Comparison of ENCODE assay signal across 23 cellular contexts in genomic region chr15:29623240-29623639, GRCh38.
"Had no signal": no experiment of that assay in that cellular context is flagged by ENCODE, and none has a peak within 500 bp of the region (broad histone marks: within the 10 kb centered on the region; RNA-seq: fewer than 3 reads in every experiment).

No MANE protein-coding gene starts in this region.

- ATAC-seq: activated naive CD8-positive, alpha-beta T cell treated with anti-CD3 and anti-CD28 coated beads, Interleukin-2, amount 50 U/mL, for 24 hours; activated T-cell treated with anti-CD3 and anti-CD28 coated beads, Interleukin-2, amount 50 U/mL, for 72 hours; body of pancreas; gastroesophageal sphincter; left cardiac atrium; upper lobe of right lung had no signal

- H3K27me3 Mint-ChIP-seq: activated naive CD8-positive, alpha-beta T cell treated with anti-CD3 and anti-CD28 coated beads, Interleukin-2, amount 50 U/mL, for 24 hours had no signal

- H3K27ac ChIP-seq: body of pancreas, esophagus squamous epithelium, gastroesophageal sphincter, thoracic aorta, upper lobe of right lung had no signal

- H3K4me3 Mint-ChIP-seq: activated CD4-positive, alpha-beta memory T cell treated with anti-CD3 and anti-CD28 coated beads for 36 hours; activated naive CD8-positive, alpha-beta T cell treated with anti-CD3 and anti-CD28 coated beads, Interleukin-2, amount 50 U/mL, for 24 hours; activated T-cell treated with anti-CD3 and anti-CD28 coated beads, Interleukin-2, amount 50 U/mL, for 72 hours; memory B cell; neural crest cell had no signal

- DNase-seq: activated CD4-positive, alpha-beta memory T cell treated with anti-CD3 and anti-CD28 coated beads for 36 hours; activated CD4-positive, alpha-beta T cell treated with anti-CD3 and anti-CD28 coated beads for 4 hours; activated CD4-positive, CD25-positive, alpha-beta regulatory T cell; activated effector memory CD4-positive, alpha-beta T cell treated with anti-CD3 and anti-CD28 coated beads, Interleukin-2, amount 50 U/mL, for 16 hours; activated naive CD4-positive, alpha-beta T cell treated with anti-CD3 and anti-CD28 coated beads, Interleukin-2, amount 50 U/mL, for 16 hours; activated naive CD8-positive, alpha-beta T cell treated with anti-CD3 and anti-CD28 coated beads, Interleukin-2, amount 50 U/mL, for 24 hours; activated T-cell treated with anti-CD3 and anti-CD28 coated beads, Interleukin-2, amount 50 U/mL, for 72 hours; dermis blood vessel endothelial cell; effector CD8-positive, alpha-beta T cell; esophagus squamous epithelium; islet precursor cell; left cardiac atrium; retina; stimulated activated CD4-positive, alpha-beta T cell treated with anti-CD3 and anti-CD28 coated beads, Interleukin-4, amount 100 ng/mL, for 24 hours; stimulated activated naive CD4-positive, alpha-beta T cell treated with Interleukin-2 at 50 U/mL for 16 hours; T-helper 1 cell; T-helper 9 cell; upper lobe of right lung had no signal

- H3K4me1 ChIP-seq: body of pancreas, esophagus squamous epithelium, gastroesophageal sphincter, upper lobe of right lung had no signal

- H3K27me3 ChIP-seq: body of pancreas, gastroesophageal sphincter, upper lobe of right lung had no signal

- H3K9me3 Mint-ChIP-seq: activated naive CD8-positive, alpha-beta T cell treated with anti-CD3 and anti-CD28 coated beads, Interleukin-2, amount 50 U/mL, for 24 hours had no signal

- H3K36me3 ChIP-seq: esophagus squamous epithelium, gastroesophageal sphincter, thoracic aorta, upper lobe of right lung had no signal

- H3K27ac Mint-ChIP-seq: activated CD4-positive, alpha-beta memory T cell treated with anti-CD3 and anti-CD28 coated beads for 36 hours; activated naive CD8-positive, alpha-beta T cell treated with anti-CD3 and anti-CD28 coated beads, Interleukin-2, amount 50 U/mL, for 24 hours; activated T-cell treated with anti-CD3 and anti-CD28 coated beads, Interleukin-2, amount 50 U/mL, for 72 hours; memory B cell had no signal

- H3K4me1 Mint-ChIP-seq: activated naive CD8-positive, alpha-beta T cell treated with anti-CD3 and anti-CD28 coated beads, Interleukin-2, amount 50 U/mL, for 24 hours; memory B cell; neural crest cell had no signal

- H3K9me3 ChIP-seq: body of pancreas, esophagus squamous epithelium, gastroesophageal sphincter, thoracic aorta, upper lobe of right lung had no signal

- H3K4me3 ChIP-seq: body of pancreas, esophagus squamous epithelium, gastroesophageal sphincter, thoracic aorta, upper lobe of right lung had no signal

- H3K36me3 Mint-ChIP-seq: activated CD4-positive, alpha-beta memory T cell treated with anti-CD3 and anti-CD28 coated beads for 36 hours; memory B cell had no signal
